20 cellular contexts compared by ENCODE assay signal in genomic region chr17:63071797-63072196, GRCh38.
DNase-seq lines count a peak whose midpoint lies in the region; ATAC-seq, FAIRE-seq and TF ChIP-seq lines count a peak whose summit lies in the region.
"Had no signal": no experiment of that assay in that cellular context is flagged by ENCODE, and none has a peak within 500 bp of the region (broad histone marks: within the 10 kb centered on the region; RNA-seq: fewer than 3 reads in every experiment).

No MANE protein-coding gene starts in this region.

- H3K4me1 ChIP-seq in Karpas-422 (ENCODE audit: low read length) = no peaks in the 10 kb centered on the region
- no peaks in the 10 kb centered on the region for H3K4me1 ChIP-seq in kidney (ENCODE audit: control insufficient read depth in 1 of 2, insufficient read depth in 1 of 2, low read depth in 1 of 2, low read length in 2 of 2)
- H3K4me1 ChIP-seq: A549, BE2C, HAP-1 had no signal

- TF ChIP-seq POLR2A in H54 (IDR thresholded peaks at IDR 0.05; ENCODE audit: low read depth, low read length) = no peak

- no peaks in the 10 kb centered on the region for H3K36me3 ChIP-seq in Karpas-422 (ENCODE audit: insufficient read depth, low read length)
- no peaks in the 10 kb centered on the region for H3K36me3 ChIP-seq in kidney (ENCODE audit: control insufficient read depth in 1 of 2, insufficient read depth in 2 of 2, low read length in 2 of 2)
- H3K36me3 ChIP-seq: BE2C, HAP-1 had no signal

- H3K36me3 Mint-ChIP-seq in activated naive CD4-positive, alpha-beta T cell treated with anti-CD3 and anti-CD28 coated beads, Interleukin-2, amount 50 U/mL, for 72 hours = no peaks in the 10 kb centered on the region
- no peaks in the 10 kb centered on the region for H3K36me3 Mint-ChIP-seq in activated naive CD4-positive, alpha-beta T cell treated with anti-CD3 and anti-CD28 coated beads, Interleukin-2, amount 10 ng/mL, durations not matched to agents 7 days and 5 days
- H3K36me3 Mint-ChIP-seq in T-helper 2 cell treated with Interferon-gamma antibody and Interleukin-4, amounts not matched to agents 5 μg/mL and 100 μg/mL, for 36 hours (ENCODE audit: low read depth) = no peaks in the 10 kb centered on the region

- TF ChIP-seq CTCF in kidney (IDR thresholded peaks at IDR 0.05; ENCODE audit: borderline replicate concordance, extremely low read depth, insufficient read depth) (no peak), D721Med (IDR thresholded peaks at IDR 0.05; ENCODE audit: insufficient read depth, missing control alignments) (no peak)

- H2AFZ ChIP-seq in Karpas-422 (ENCODE audit: low read length) = no peak overlapping the region

- no peaks in the 10 kb centered on the region for H3K9me3 Mint-ChIP-seq in activated naive CD4-positive, alpha-beta T cell treated with anti-CD3 and anti-CD28 coated beads, Interleukin-2, amount 50 U/mL, for 72 hours
- H3K9me3 Mint-ChIP-seq in activated naive CD4-positive, alpha-beta T cell treated with anti-CD3 and anti-CD28 coated beads, Interleukin-2, amount 10 ng/mL, durations not matched to agents 7 days and 5 days = no peaks in the 10 kb centered on the region
- no peaks in the 10 kb centered on the region for H3K9me3 Mint-ChIP-seq in T-helper 2 cell treated with Interferon-gamma antibody and Interleukin-4, amounts not matched to agents 5 μg/mL and 100 μg/mL, for 36 hours
- H3K9me3 Mint-ChIP-seq: CD4-positive, alpha-beta memory T cell; HFFc6 had no signal

- H3K4me3 Mint-ChIP-seq in activated naive CD4-positive, alpha-beta T cell treated with anti-CD3 and anti-CD28 coated beads, Interleukin-2, amount 10 ng/mL, durations not matched to agents 7 days and 5 days = no peak overlapping the region
- no peak overlapping the region for H3K4me3 Mint-ChIP-seq in T-helper 2 cell treated with Interferon-gamma antibody and Interleukin-4, amounts not matched to agents 5 μg/mL and 100 μg/mL, for 36 hours
- H3K4me3 Mint-ChIP-seq: CD4-positive, alpha-beta memory T cell; HFFc6 had no signal

- peak; percentile 55 to 67 for ATAC-seq in activated naive CD4-positive, alpha-beta T cell treated with anti-CD3 and anti-CD28 coated beads, Interleukin-2, amount 50 U/mL, for 72 hours
- ATAC-seq: A549 had no signal

- H3K4me3 ChIP-seq in Karpas-422 (ENCODE audit: low read length) = no peak overlapping the region
- H3K4me3 ChIP-seq in kidney (ENCODE audit: low read length in 2 of 2) = no peak overlapping the region
- H3K4me3 ChIP-seq: A549, HAP-1 had no signal

- no peaks in the 10 kb centered on the region for H3K9me2 ChIP-seq in Karpas-422 (replicated peaks; ENCODE audit: insufficient read depth, low read length)

- FAIRE-seq in H54 (lab: Jason Lieb, UNC) (peak; percentile 45), kidney (lab: Jason Lieb, UNC) (peak; percentile 32), D721Med (lab: Jason Lieb, UNC) (no peak)
- FAIRE-seq: GM12891 had no signal

- no peaks in the 10 kb centered on the region for H3K27me3 Mint-ChIP-seq in activated naive CD4-positive, alpha-beta T cell treated with anti-CD3 and anti-CD28 coated beads, Interleukin-2, amount 10 ng/mL, durations not matched to agents 7 days and 5 days
- peaks cover 3% of the 10 kb centered on the region for H3K27me3 Mint-ChIP-seq in T-helper 2 cell treated with Interferon-gamma antibody and Interleukin-4, amounts not matched to agents 5 μg/mL and 100 μg/mL, for 36 hours (ENCODE audit: low read depth)
- H3K27me3 Mint-ChIP-seq: CD4-positive, alpha-beta memory T cell had no signal

- intact Hi-C loops in kidney (cut with DNase I) = no loop called here
- intact Hi-C loops in head of caudate nucleus (cut with DNase I) = no loop called here

- H3K9ac ChIP-seq in Karpas-422 (ENCODE audit: low read length) (no peak overlapping the region), kidney (ENCODE audit: low read length in 2 of 2) (no peak overlapping the region)

- no peak overlapping the region for H3K27ac Mint-ChIP-seq in activated naive CD4-positive, alpha-beta T cell treated with anti-CD3 and anti-CD28 coated beads, Interleukin-2, amount 50 U/mL, for 72 hours
- H3K27ac Mint-ChIP-seq in activated naive CD4-positive, alpha-beta T cell treated with anti-CD3 and anti-CD28 coated beads, Interleukin-2, amount 10 ng/mL, durations not matched to agents 7 days and 5 days = no peak overlapping the region
- H3K27ac Mint-ChIP-seq in T-helper 2 cell treated with Interferon-gamma antibody and Interleukin-4, amounts not matched to agents 5 μg/mL and 100 μg/mL, for 36 hours = no peak overlapping the region
- H3K27ac Mint-ChIP-seq: CD4-positive, alpha-beta memory T cell; HFFc6 had no signal

- H3K9me3 ChIP-seq in Karpas-422 (ENCODE audit: low read length) = no peaks in the 10 kb centered on the region
- no peaks in the 10 kb centered on the region for H3K9me3 ChIP-seq in kidney (ENCODE audit: control insufficient read depth in 1 of 2, low read length in 2 of 2)
- H3K9me3 ChIP-seq: A549, BE2C, HAP-1 had no signal

- H3K79me2 ChIP-seq in Karpas-422 (ENCODE audit: low read length) = no peaks in the 10 kb centered on the region

- H3K4me1 Mint-ChIP-seq in activated naive CD4-positive, alpha-beta T cell treated with anti-CD3 and anti-CD28 coated beads, Interleukin-2, amount 10 ng/mL, durations not matched to agents 7 days and 5 days = peaks cover 7% of the 10 kb centered on the region
- H3K4me1 Mint-ChIP-seq in T-helper 2 cell treated with Interferon-gamma antibody and Interleukin-4, amounts not matched to agents 5 μg/mL and 100 μg/mL, for 36 hours (ENCODE audit: low read depth) = peaks cover 5% of the 10 kb centered on the region

- H3K4me2 ChIP-seq in Karpas-422 (ENCODE audit: low read depth, low read length, poor library complexity, severe bottlenecking) = no peak overlapping the region
- H3K4me2 ChIP-seq: A549 had no signal

- H4K20me1 ChIP-seq in Karpas-422 (ENCODE audit: insufficient read depth, low read depth, low read length) = peaks cover 11% of the 10 kb centered on the region; the same call in 1 of the 2 replicates

- H3K27me3 ChIP-seq in Karpas-422 (ENCODE audit: low read length) = 0 out of 2 replicates have a peak, but pooled peaks cover 3% of the 10 kb centered on the region
- H3K27me3 ChIP-seq: BE2C had no signal

- no peak overlapping the region for H3K27ac ChIP-seq in Karpas-422 (ENCODE audit: low read length)
- H3K27ac ChIP-seq in kidney (ENCODE audit: low read depth in 2 of 2, low read length in 2 of 2) = no peak overlapping the region
- H3K27ac ChIP-seq: A549, C4-2B, HL-60 had no signal

- DNase-seq in activated naive CD4-positive, alpha-beta T cell treated with anti-CD3 and anti-CD28 coated beads, Interleukin-2, amount 50 U/mL, for 72 hours (ENCODE audit: low spot score in 2 of 2) = no peak
- DNase-seq in activated naive CD4-positive, alpha-beta T cell treated with anti-CD3 and anti-CD28 coated beads, Interleukin-2, amount 10 ng/mL, durations not matched to agents 7 days and 5 days = no peak
- DNase-seq in H54 (ENCODE audit: insufficient read length, low spot score) (no peak), Karpas-422 (peak; percentile 11), kidney (no peak), D721Med (ENCODE audit: insufficient read length, low spot score) (no peak), head of caudate nucleus (no peak)
- no peak for DNase-seq in T-helper 2 cell treated with Interferon-gamma antibody and Interleukin-4, amounts not matched to agents 5 μg/mL and 100 μg/mL, for 36 hours (ENCODE audit: low spot score)
- DNase-seq: BE2C; CD4-positive, alpha-beta memory T cell; DMS153; DMS79 treated with DMSO at 0.1 percent for 48 hours; EL; GOT3; HFFc6 had no signal

- CTCF ChIA-PET in activated naive CD4-positive, alpha-beta T cell treated with anti-CD3 and anti-CD28 coated beads, Interleukin-2, amount 10 ng/mL, durations not matched to agents 7 days and 5 days (lab: Charles Lee) = interaction anchor here (1.5 kb wide), 1 partner anchor 11 kb away, joined by 5 read pairs; no protein-coding TSS in a partner anchor
